Comparison of ENCODE assay signal across 1 cellular context in the genomic region with DNA sequence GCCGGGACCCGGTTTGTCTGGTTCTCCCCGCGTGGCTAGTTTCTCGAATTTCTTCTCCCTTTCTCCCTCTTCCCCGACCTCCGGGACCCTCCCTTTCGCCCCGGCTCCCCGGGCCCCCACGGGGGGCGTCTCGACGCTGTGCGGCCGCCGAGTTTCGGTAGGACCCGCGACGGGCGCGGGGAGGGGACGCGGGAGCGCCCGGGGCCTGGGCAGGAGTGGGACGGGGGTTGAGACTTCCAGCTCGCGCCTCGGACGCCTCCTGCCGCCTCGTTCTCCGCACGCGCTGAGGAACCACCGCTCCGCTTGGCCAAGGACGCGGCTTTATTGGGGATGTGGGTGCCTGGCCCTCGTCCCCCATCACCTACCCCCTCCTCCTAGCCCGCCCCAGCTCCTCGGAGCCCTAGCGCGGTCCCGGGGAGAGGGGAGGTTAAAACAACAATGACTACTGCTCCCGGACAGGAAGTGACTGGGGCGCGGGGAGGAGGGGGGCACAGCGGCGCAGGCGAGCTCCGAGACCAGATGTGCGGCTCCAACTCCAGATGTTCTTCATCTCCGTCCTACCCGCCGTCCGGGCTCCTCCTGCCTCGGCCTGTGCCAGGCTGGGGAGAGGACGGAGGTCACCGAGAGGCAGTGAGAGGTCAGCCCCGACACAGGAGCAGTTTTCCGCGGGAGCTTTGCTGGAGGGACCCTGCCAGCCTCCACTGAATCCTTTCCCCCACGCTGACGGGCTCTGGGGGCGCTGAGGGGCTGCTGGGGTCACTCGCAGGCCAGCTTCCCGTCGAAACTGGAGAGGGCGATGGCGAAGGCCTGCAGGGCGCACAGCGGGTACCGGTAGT.
TF ChIP-seq lines count a peak whose summit lies in the region.

No MANE protein-coding gene starts in this region.

TF ChIP-seq in K562, 482 proteins besides CTCF, POLR2A, EP300 and RAD21 (continued from another document and continues in another):
- TF ChIP-seq, protein P1, sequence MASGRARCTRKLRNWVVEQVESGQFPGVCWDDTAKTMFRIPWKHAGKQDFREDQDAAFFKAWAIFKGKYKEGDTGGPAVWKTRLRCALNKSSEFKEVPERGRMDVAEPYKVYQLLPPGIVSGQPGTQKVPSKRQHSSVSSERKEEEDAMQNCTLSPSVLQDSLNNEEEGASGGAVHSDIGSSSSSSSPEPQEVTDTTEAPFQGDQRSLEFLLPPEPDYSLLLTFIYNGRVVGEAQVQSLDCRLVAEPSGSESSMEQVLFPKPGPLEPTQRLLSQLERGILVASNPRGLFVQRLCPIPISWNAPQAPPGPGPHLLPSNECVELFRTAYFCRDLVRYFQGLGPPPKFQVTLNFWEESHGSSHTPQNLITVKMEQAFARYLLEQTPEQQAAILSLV (tag; IDR thresholded peaks at IDR 0.05) = no peak; the same call in 1 of the 2 replicates
- no peak for TF ChIP-seq FOXA1 (IDR thresholded peaks at IDR 0.05; ENCODE audit: borderline replicate concordance)
- TF ChIP-seq, protein P2, sequence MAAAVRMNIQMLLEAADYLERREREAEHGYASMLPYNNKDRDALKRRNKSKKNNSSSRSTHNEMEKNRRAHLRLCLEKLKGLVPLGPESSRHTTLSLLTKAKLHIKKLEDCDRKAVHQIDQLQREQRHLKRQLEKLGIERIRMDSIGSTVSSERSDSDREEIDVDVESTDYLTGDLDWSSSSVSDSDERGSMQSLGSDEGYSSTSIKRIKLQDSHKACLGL (CRISPR knock-in tag; IDR thresholded peaks at IDR 0.05; ENCODE audit: borderline replicate concordance, poor library complexity, severe bottlenecking) = no peak
- no peak for TF ChIP-seq HIVEP1 (CRISPR knock-in tag; IDR thresholded peaks at IDR 0.05)
- no peak for TF ChIP-seq CCAR2 (IDR thresholded peaks at IDR 0.05; ENCODE audit: low read depth, low read length)
- no peak; the same call in 1 of the 2 replicates for TF ChIP-seq TAL1 (IDR thresholded peaks at IDR 0.05)
- TF ChIP-seq PRPF4 (IDR thresholded peaks at IDR 0.05; ENCODE audit: insufficient read depth, low read depth, low read length, poor library complexity, severe bottlenecking) = no peak
- TF ChIP-seq, protein P3, sequence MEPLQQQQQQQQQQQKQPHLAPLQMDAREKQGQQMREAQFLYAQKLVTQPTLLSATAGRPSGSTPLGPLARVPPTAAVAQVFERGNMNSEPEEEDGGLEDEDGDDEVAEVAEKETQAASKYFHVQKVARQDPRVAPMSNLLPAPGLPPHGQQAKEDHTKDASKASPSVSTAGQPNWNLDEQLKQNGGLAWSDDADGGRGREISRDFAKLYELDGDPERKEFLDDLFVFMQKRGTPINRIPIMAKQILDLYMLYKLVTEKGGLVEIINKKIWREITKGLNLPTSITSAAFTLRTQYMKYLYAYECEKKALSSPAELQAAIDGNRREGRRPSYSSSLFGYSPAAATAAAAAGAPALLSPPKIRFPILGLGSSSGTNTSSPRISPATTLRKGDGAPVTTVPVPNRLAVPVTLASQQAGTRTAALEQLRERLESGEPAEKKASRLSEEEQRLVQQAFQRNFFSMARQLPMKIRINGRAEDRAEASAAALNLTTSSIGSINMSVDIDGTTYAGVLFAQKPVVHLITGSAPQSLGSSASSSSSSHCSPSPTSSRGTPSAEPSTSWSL (CRISPR knock-in tag; IDR thresholded peaks at IDR 0.05; ENCODE audit: borderline replicate concordance) = no peak
- no peak for TF ChIP-seq MIER1 (IDR thresholded peaks at IDR 0.05; ENCODE audit: low read depth)
- TF ChIP-seq KAT8 (IDR thresholded peaks at IDR 0.05; ENCODE audit: low read depth) = no peak
- TF ChIP-seq ZNF589 (CRISPR knock-in tag; IDR thresholded peaks at IDR 0.05; ENCODE audit: low read depth) = peak; percentile 47; the same call in 1 of the 2 replicates
- no peak for TF ChIP-seq HCFC1 (IDR thresholded peaks at IDR 0.05; ENCODE audit: low read depth, low read length)
- no peak for TF ChIP-seq ESRRB (CRISPR knock-in tag; IDR thresholded peaks at IDR 0.05; ENCODE audit: borderline replicate concordance)
- no peak for TF ChIP-seq MEF2D (tag; conservative IDR thresholded peaks at IDR 0.05; ENCODE audit: low read depth)
- peak; percentile 63; the same call in 1 of the 2 replicates for TF ChIP-seq PRMT5 (CRISPR knock-in tag; IDR thresholded peaks at IDR 0.05)
- TF ChIP-seq, protein P4, sequence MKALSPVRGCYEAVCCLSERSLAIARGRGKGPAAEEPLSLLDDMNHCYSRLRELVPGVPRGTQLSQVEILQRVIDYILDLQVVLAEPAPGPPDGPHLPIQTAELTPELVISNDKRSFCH (CRISPR knock-in tag; IDR thresholded peaks at IDR 0.05) = no peak
- TF ChIP-seq, protein P4 (tag; IDR thresholded peaks at IDR 0.05) = no peak
- TF ChIP-seq ZNF408 (CRISPR knock-in tag; IDR thresholded peaks at IDR 0.05; ENCODE audit: low read depth) = no peak
- TF ChIP-seq YBX1 (IDR thresholded peaks at IDR 0.05) = no peak
- no peak for TF ChIP-seq GABPB2 (CRISPR knock-in tag; conservative IDR thresholded peaks at IDR 0.05)
- TF ChIP-seq ZNF445 (CRISPR knock-in tag; IDR thresholded peaks at IDR 0.05; ENCODE audit: low read depth) = 0 out of 2 replicates have a peak, but pooled peaks have one; percentile 14
- no peak for TF ChIP-seq ETV6 (IDR thresholded peaks at IDR 0.05; ENCODE audit: borderline replicate concordance in 1 of 2, low read depth in 2 of 2, low read length in 1 of 2)
- TF ChIP-seq ETV6 (CRISPR knock-in tag; IDR thresholded peaks at IDR 0.05; ENCODE audit: borderline replicate concordance) = peak; percentile 90
- TF ChIP-seq SREBF1 (IDR thresholded peaks at IDR 0.05; ENCODE audit: borderline replicate concordance, low read depth, low read length) = no peak
- TF ChIP-seq, protein P5, sequence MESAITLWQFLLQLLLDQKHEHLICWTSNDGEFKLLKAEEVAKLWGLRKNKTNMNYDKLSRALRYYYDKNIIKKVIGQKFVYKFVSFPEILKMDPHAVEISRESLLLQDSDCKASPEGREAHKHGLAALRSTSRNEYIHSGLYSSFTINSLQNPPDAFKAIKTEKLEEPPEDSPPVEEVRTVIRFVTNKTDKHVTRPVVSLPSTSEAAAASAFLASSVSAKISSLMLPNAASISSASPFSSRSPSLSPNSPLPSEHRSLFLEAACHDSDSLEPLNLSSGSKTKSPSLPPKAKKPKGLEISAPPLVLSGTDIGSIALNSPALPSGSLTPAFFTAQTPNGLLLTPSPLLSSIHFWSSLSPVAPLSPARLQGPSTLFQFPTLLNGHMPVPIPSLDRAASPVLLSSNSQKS (CRISPR knock-in tag; IDR thresholded peaks at IDR 0.05) = no peak
- TF ChIP-seq ZNF354B (CRISPR knock-in tag; IDR thresholded peaks at IDR 0.05) = no peak
- TF ChIP-seq, protein P6, sequence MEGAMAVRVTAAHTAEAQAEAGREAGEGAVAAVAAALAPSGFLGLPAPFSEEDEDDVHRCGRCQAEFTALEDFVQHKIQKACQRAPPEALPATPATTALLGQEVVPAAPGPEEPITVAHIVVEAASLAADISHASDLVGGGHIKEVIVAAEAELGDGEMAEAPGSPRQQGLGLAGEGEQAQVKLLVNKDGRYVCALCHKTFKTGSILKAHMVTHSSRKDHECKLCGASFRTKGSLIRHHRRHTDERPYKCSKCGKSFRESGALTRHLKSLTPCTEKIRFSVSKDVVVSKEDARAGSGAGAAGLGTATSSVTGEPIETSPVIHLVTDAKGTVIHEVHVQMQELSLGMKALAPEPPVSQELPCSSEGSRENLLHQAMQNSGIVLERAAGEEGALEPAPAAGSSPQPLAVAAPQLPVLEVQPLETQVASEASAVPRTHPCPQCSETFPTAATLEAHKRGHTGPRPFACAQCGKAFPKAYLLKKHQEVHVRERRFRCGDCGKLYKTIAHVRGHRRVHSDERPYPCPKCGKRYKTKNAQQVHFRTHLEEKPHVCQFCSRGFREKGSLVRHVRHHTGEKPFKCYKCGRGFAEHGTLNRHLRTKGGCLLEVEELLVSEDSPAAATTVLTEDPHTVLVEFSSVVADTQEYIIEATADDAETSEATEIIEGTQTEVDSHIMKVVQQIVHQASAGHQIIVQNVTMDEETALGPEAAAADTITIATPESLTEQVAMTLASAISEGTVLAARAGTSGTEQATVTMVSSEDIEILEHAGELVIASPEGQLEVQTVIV (CRISPR knock-in tag; IDR thresholded peaks at IDR 0.05; ENCODE audit: borderline replicate concordance) = no peak
- TF ChIP-seq HMG20A (CRISPR knock-in tag; conservative IDR thresholded peaks at IDR 0.05) = no peak
- no peak for TF ChIP-seq NCOA2 (IDR thresholded peaks at IDR 0.05; ENCODE audit: partially characterized antibody in 2 of 2)
- TF ChIP-seq ZSCAN29 (IDR thresholded peaks at IDR 0.05) = no peak
- TF ChIP-seq, protein P7, sequence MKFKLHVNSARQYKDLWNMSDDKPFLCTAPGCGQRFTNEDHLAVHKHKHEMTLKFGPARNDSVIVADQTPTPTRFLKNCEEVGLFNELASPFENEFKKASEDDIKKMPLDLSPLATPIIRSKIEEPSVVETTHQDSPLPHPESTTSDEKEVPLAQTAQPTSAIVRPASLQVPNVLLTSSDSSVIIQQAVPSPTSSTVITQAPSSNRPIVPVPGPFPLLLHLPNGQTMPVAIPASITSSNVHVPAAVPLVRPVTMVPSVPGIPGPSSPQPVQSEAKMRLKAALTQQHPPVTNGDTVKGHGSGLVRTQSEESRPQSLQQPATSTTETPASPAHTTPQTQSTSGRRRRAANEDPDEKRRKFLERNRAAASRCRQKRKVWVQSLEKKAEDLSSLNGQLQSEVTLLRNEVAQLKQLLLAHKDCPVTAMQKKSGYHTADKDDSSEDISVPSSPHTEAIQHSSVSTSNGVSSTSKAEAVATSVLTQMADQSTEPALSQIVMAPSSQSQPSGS (CRISPR knock-in tag; IDR thresholded peaks at IDR 0.05) = peak; percentile 70; the same call in 1 of the 2 replicates
- TF ChIP-seq JUNB (CRISPR knock-in tag; conservative IDR thresholded peaks at IDR 0.05) = no peak
- no peak for TF ChIP-seq EWSR1 (IDR thresholded peaks at IDR 0.05; ENCODE audit: borderline replicate concordance, low read depth, partially characterized antibody)
- TF ChIP-seq NCOA4 (IDR thresholded peaks at IDR 0.05; ENCODE audit: partially characterized antibody) = no peak
- TF ChIP-seq, protein P8, sequence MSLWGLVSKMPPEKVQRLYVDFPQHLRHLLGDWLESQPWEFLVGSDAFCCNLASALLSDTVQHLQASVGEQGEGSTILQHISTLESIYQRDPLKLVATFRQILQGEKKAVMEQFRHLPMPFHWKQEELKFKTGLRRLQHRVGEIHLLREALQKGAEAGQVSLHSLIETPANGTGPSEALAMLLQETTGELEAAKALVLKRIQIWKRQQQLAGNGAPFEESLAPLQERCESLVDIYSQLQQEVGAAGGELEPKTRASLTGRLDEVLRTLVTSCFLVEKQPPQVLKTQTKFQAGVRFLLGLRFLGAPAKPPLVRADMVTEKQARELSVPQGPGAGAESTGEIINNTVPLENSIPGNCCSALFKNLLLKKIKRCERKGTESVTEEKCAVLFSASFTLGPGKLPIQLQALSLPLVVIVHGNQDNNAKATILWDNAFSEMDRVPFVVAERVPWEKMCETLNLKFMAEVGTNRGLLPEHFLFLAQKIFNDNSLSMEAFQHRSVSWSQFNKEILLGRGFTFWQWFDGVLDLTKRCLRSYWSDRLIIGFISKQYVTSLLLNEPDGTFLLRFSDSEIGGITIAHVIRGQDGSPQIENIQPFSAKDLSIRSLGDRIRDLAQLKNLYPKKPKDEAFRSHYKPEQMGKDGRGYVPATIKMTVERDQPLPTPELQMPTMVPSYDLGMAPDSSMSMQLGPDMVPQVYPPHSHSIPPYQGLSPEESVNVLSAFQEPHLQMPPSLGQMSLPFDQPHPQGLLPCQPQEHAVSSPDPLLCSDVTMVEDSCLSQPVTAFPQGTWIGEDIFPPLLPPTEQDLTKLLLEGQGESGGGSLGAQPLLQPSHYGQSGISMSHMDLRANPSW (CRISPR knock-in tag; IDR thresholded peaks at IDR 0.05) = no peak; the same call in 1 of the 2 replicates
- TF ChIP-seq, protein P9, sequence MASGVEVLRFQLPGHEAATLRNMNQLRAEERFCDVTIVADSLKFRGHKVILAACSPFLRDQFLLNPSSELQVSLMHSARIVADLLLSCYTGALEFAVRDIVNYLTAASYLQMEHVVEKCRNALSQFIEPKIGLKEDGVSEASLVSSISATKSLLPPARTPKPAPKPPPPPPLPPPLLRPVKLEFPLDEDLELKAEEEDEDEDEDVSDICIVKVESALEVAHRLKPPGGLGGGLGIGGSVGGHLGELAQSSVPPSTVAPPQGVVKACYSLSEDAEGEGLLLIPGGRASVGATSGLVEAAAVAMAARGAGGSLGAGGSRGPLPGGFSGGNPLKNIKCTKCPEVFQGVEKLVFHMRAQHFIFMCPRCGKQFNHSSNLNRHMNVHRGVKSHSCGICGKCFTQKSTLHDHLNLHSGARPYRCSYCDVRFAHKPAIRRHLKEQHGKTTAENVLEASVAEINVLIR (CRISPR knock-in tag; IDR thresholded peaks at IDR 0.05) = no peak
- no peak for TF ChIP-seq ZNF12 (CRISPR knock-in tag; IDR thresholded peaks at IDR 0.05)
- TF ChIP-seq ZFP1 (CRISPR knock-in tag; IDR thresholded peaks at IDR 0.05) = no peak
- TF ChIP-seq ZNF41 (CRISPR knock-in tag; conservative IDR thresholded peaks at IDR 0.05) = no peak
- 0 out of 2 replicates have a peak, but pooled peaks have one; percentile 68 for TF ChIP-seq SMAD4 (CRISPR knock-in tag; conservative IDR thresholded peaks at IDR 0.05)
- peak; percentile 84 for TF ChIP-seq STAG1 (CRISPR knock-in tag; IDR thresholded peaks at IDR 0.05; ENCODE audit: borderline replicate concordance)
- no peak for TF ChIP-seq ZNF133 (CRISPR knock-in tag; IDR thresholded peaks at IDR 0.05)
- 0 out of 2 replicates have a peak, but pooled peaks have one; percentile 64 for TF ChIP-seq ZNF717 (CRISPR knock-in tag; IDR thresholded peaks at IDR 0.05)
- TF ChIP-seq, protein P10, sequence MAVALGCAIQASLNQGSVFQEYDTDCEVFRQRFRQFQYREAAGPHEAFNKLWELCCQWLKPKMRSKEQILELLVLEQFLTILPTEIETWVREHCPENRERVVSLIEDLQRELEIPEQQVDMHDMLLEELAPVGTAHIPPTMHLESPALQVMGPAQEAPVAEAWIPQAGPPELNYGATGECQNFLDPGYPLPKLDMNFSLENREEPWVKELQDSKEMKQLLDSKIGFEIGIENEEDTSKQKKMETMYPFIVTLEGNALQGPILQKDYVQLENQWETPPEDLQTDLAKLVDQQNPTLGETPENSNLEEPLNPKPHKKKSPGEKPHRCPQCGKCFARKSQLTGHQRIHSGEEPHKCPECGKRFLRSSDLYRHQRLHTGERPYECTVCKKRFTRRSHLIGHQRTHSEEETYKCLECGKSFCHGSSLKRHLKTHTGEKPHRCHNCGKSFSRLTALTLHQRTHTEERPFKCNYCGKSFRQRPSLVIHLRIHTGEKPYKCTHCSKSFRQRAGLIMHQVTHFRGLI (CRISPR knock-in tag; IDR thresholded peaks at IDR 0.05) = no peak
- 0 out of 2 replicates have a peak, but pooled peaks have one; percentile 71 for TF ChIP-seq IRF2 (CRISPR knock-in tag; IDR thresholded peaks at IDR 0.05)
